23 cellular contexts compared by ENCODE assay signal in the genomic region with DNA sequence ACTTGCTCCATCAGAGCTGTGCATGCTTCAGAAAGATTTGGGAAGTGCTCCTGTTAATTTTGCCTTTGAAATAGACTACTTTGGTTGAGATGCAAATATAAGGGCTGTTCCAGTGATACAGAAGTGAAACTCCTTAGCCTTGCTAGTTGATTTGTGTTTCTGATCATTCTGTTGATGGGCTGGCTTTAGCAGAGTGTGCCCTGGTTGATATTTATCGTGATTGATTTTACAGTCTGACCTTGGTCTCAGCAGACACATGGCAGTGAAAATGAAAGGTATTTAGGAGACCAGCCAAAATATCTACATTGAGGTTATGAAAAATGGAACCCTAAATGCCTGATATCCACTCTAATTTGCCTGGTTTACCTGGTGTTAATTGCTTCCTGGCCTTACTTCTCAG.
DNase-seq lines count a peak whose midpoint lies in the region; ATAC-seq, FAIRE-seq and TF ChIP-seq lines count a peak whose summit lies in the region.
"Had no signal": no experiment of that assay in that cellular context is flagged by ENCODE, and none has a peak within 500 bp of the region (broad histone marks: within the 10 kb centered on the region; RNA-seq: fewer than 3 reads in every experiment).

No MANE protein-coding gene starts in this region.

- peak; percentile 67 for ATAC-seq in GM12878
- ATAC-seq: A549 had no signal

- no peak for TF ChIP-seq RAD21 in GM12878 (IDR thresholded peaks at IDR 0.05; ENCODE audit: insufficient read depth, low read depth, low read length)

- SMC1A ChIA-PET in GM12878 (lab: Charles Lee; ENCODE audit: uncharacterized antibody, unreplicated experiment), result no interaction called here

- TF ChIP-seq CTCF in OCI-LY3 (IDR thresholded peaks at IDR 0.05; ENCODE audit: low read depth, low read length), result no peak
- TF ChIP-seq CTCF in GM12878 (IDR thresholded peaks at IDR 0.05 in 2 of 3, conservative IDR thresholded peaks at IDR 0.05 in 1 of 3; ENCODE audit: control insufficient read depth in 2 of 3, extremely low read depth in 1 of 3, insufficient read depth in 1 of 3, low read depth in 3 of 3, low read length in 3 of 3), result no peak
- no peak for TF ChIP-seq CTCF in osteoblast (IDR thresholded peaks at IDR 0.05; ENCODE audit: extremely low read depth, low read depth, low read length)

- no TSS peak for BruUV-seq in GM12878 (replicated peaks; lab: Mats Ljungman, UMichigan)

- H3K27ac ChIP-seq in OCI-LY3 (ENCODE audit: low read length), result no peak overlapping the region
- no peak overlapping the region for H3K27ac ChIP-seq in GM12878 (ENCODE audit: control insufficient read depth, insufficient read depth)
- no peak overlapping the region for H3K27ac ChIP-seq in osteoblast (ENCODE audit: low read depth, low read length)
- H3K27ac ChIP-seq: 22Rv1, A549, BLaER1 had no signal

- H3K4me1 ChIP-seq in OCI-LY3 (ENCODE audit: low read length) (peaks cover 24% of the 10 kb centered on the region), GM12878 (ENCODE audit: control insufficient read depth, insufficient read depth, low read length) (no peaks in the 10 kb centered on the region), osteoblast (ENCODE audit: insufficient read depth, low read length) (no peaks in the 10 kb centered on the region)
- H3K4me1 ChIP-seq: A549, BE2C, BLaER1 had no signal

- no peak for DNase-seq in GM12891 (ENCODE audit: insufficient read length, low spot score)
- no peak for DNase-seq in GM12878 (ENCODE audit: low read depth, low spot score)
- no peak for DNase-seq in osteoblast (ENCODE audit: insufficient read length, low spot score, missing footprints)
- DNase-seq in AG20443 (ENCODE audit: low spot score), result no peak
- DNase-seq: BE2C; C1 segment of cervical spinal cord; CD4-positive, alpha-beta memory T cell; CD4-positive, CD25-positive, alpha-beta regulatory T cell; CD8-positive, alpha-beta memory T cell; COR-L47; DMS 273 treated with DMSO at 0.1 percent for 48 hours; DMS153; DMS53; DMS79; DND-41; EL; GDM1 had no signal

- 0% methylated on average over 1 of the region's 1 CpG for WGBS in GM12878 (ENCODE audit: insufficient coverage, insufficient replicate concordance, low lambda C conversion rate, missing lambda C conversion rate)

- H3K36me3 ChIP-seq in OCI-LY3 (replicated peaks; ENCODE audit: low read depth, low read length) (no peaks in the 10 kb centered on the region), GM12878 (ENCODE audit: control insufficient read depth in 2 of 2, insufficient read depth in 2 of 2, low read length in 1 of 2) (no peaks in the 10 kb centered on the region), osteoblast (ENCODE audit: insufficient read depth, low read length) (no peaks in the 10 kb centered on the region)
- H3K36me3 ChIP-seq: BE2C, BLaER1 had no signal

- FAIRE-seq in GM12891 (lab: Jason Lieb, UNC) (no peak), GM12878 (lab: Jason Lieb, UNC) (no peak)
- FAIRE-seq: A549, GM12892, GM18507 had no signal

- H3K79me2 ChIP-seq in OCI-LY3 (ENCODE audit: low read length) (no peaks in the 10 kb centered on the region), GM12878 (ENCODE audit: control insufficient read depth, insufficient read depth, low read length) (no peaks in the 10 kb centered on the region), osteoblast (ENCODE audit: insufficient read depth, low read length) (no peaks in the 10 kb centered on the region)

- no peak overlapping the region for H3K9ac ChIP-seq in OCI-LY3 (ENCODE audit: low read length)
- no peak overlapping the region for H3K9ac ChIP-seq in GM12878 (ENCODE audit: control insufficient read depth, insufficient read depth, low read length)
- H3K9ac ChIP-seq: BLaER1 had no signal

- H3K27me3 ChIP-seq in OCI-LY3 (ENCODE audit: low read depth, low read length) (no peaks in the 10 kb centered on the region), GM12878 (replicated peaks in 1 of 2; ENCODE audit: control insufficient read depth in 2 of 2, insufficient read depth in 2 of 2, low read length in 1 of 2) (no peaks in the 10 kb centered on the region), osteoblast (ENCODE audit: insufficient read depth, low read length) (peaks cover 2% of the 10 kb centered on the region)
- H3K27me3 ChIP-seq: BE2C, BLaER1 had no signal

- H3K4me3 ChIP-seq in OCI-LY3 (ENCODE audit: low read length) (no peak overlapping the region), GM12878 (no peak overlapping the region), osteoblast (ENCODE audit: insufficient read depth, low read length) (no peak overlapping the region)
- H3K4me3 ChIP-seq: A549, BLaER1 had no signal

- CTCF ChIA-PET in GM12878 (lab: Yijun Ruan, JAX), result no interaction called here

- H3K9me3 ChIP-seq in OCI-LY3 (ENCODE audit: insufficient read depth, low read length) (no peaks in the 10 kb centered on the region), GM12878 (replicated peaks; ENCODE audit: control insufficient read depth, insufficient read depth, low read length) (no peaks in the 10 kb centered on the region), osteoblast (ENCODE audit: low read depth, low read length) (no peaks in the 10 kb centered on the region)
- H3K9me3 ChIP-seq: A549, BE2C, BLaER1 had no signal

- TF ChIP-seq EP300 in GM12878 (IDR thresholded peaks at IDR 0.05; ENCODE audit: borderline replicate concordance in 1 of 2, control insufficient read depth in 1 of 2, low read depth in 2 of 2, low read length in 2 of 2), result no peak

- POLR2A ChIA-PET in GM12878 (lab: Charles Lee), result no interaction called here

- in situ Hi-C loops in GM12878 (cut with MboI), result no loop called here

- H2AFZ ChIP-seq in OCI-LY3 (ENCODE audit: low read depth, low read length), result no peak overlapping the region
- no peak overlapping the region for H2AFZ ChIP-seq in GM12878 (ENCODE audit: control insufficient read depth, low read depth, low read length)
- H2AFZ ChIP-seq in osteoblast (ENCODE audit: low read length), result no peak overlapping the region

- H3K4me2 ChIP-seq in OCI-LY3 (ENCODE audit: low read length) (peak overlapping the region; percentile 23), GM12878 (ENCODE audit: control insufficient read depth, insufficient read depth) (no peak overlapping the region), osteoblast (ENCODE audit: insufficient read depth, low read length) (no peak overlapping the region)
- H3K4me2 ChIP-seq: A549, BLaER1 had no signal

- intact Hi-C loops in GM12878 (cut with micrococcal nuclease; ENCODE audit: unreplicated experiment), result no loop called here

- RAD21 ChIA-PET in GM12878 (lab: Charles Lee; ENCODE audit: unreplicated experiment), result interaction anchor here (0.8 to 1.5 kb wide), 2 partner anchors 11 to 79 kb away, joined by 3 to 9 read pairs; no protein-coding TSS in a partner anchor

- TF ChIP-seq POLR2A in GM12891 (IDR thresholded peaks at IDR 0.05; ENCODE audit: low read depth, low read length), result no peak
- no peak for TF ChIP-seq POLR2A in GM12878 (IDR thresholded peaks at IDR 0.05; ENCODE audit: low read depth, low read length)

- H4K20me1 ChIP-seq in OCI-LY3 (ENCODE audit: insufficient read depth, low read length) (no peaks in the 10 kb centered on the region), GM12878 (ENCODE audit: control insufficient read depth, insufficient read depth) (no peaks in the 10 kb centered on the region), osteoblast (ENCODE audit: insufficient read depth, low read length) (no peaks in the 10 kb centered on the region)
- H4K20me1 ChIP-seq: BLaER1 had no signal

TF ChIP-seq in GM12891, 5 proteins besides CTCF, POLR2A, EP300 and RAD21:
- no peak for TF ChIP-seq POU2F2 (IDR thresholded peaks at IDR 0.05; ENCODE audit: low read depth, low read length)
- TF ChIP-seq SPI1 (IDR thresholded peaks at IDR 0.05; ENCODE audit: low read depth, low read length), result 0 out of 2 replicates have a peak, but pooled peaks have one; percentile 1

TF ChIP-seq in GM12878, 131 proteins besides CTCF, POLR2A, EP300 and RAD21:
- TF ChIP-seq, protein P1, sequence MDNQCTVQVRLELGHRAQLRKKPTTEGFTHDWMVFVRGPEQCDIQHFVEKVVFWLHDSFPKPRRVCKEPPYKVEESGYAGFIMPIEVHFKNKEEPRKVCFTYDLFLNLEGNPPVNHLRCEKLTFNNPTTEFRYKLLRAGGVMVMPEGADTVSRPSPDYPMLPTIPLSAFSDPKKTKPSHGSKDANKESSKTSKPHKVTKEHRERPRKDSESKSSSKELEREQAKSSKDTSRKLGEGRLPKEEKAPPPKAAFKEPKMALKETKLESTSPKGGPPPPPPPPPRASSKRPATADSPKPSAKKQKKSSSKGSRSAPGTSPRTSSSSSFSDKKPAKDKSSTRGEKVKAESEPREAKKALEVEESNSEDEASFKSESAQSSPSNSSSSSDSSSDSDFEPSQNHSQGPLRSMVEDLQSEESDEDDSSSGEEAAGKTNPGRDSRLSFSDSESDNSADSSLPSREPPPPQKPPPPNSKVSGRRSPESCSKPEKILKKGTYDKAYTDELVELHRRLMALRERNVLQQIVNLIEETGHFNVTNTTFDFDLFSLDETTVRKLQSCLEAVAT (IDR thresholded peaks at IDR 0.05), result peak; percentile 62
- TF ChIP-seq YY1 (IDR thresholded peaks at IDR 0.05; ENCODE audit: low read depth, low read length), result no peak
- no peak for TF ChIP-seq BHLHE40 (IDR thresholded peaks at IDR 0.05; ENCODE audit: borderline replicate concordance in 1 of 2, low read depth in 2 of 2, low read length in 1 of 2)
- TF ChIP-seq GATAD2B (conservative IDR thresholded peaks at IDR 0.05; ENCODE audit: low read depth), result no peak
- no peak for TF ChIP-seq KAT2A (conservative IDR thresholded peaks at IDR 0.05; ENCODE audit: control insufficient read depth, low read depth, low read length)
